Comparison of ENCODE assay signal across 18 cellular contexts in genomic region chr10:29791773-29792172, GRCh38.
"Had no signal": no experiment of that assay in that cellular context is flagged by ENCODE, and none has a peak within 500 bp of the region (broad histone marks: within the 10 kb centered on the region; RNA-seq: fewer than 3 reads in every experiment).

No MANE protein-coding gene starts in this region.

- H3K36me3 ChIP-seq: brain microvascular endothelial cell, gastrocnemius medialis, heart left ventricle, ovary, tibial nerve had no signal

- H3K27me3 ChIP-seq: brain microvascular endothelial cell, gastrocnemius medialis, heart left ventricle, ovary, tibial nerve had no signal

- DNase-seq: activated CD4-positive, alpha-beta T cell treated with anti-CD3 and anti-CD28 coated beads, Interleukin-2, amount 10 ng/mL, durations not matched to agents 7 days and 5 days; activated CD8-positive, alpha-beta T cell treated with anti-CD3 and anti-CD28 coated beads, Interleukin-2, amount 10 ng/mL, durations not matched to agents 7 days and 5 days; activated naive CD4-positive, alpha-beta T cell treated with anti-CD3 and anti-CD28 coated beads for 36 hours; activated T-cell treated with anti-CD3 and anti-CD28 coated beads, Interleukin-2, amount 50 U/mL, for 24 hours; brain microvascular endothelial cell; gastrocnemius medialis; immature natural killer cell; mesenchymal stem cell; mucosa of descending colon; naive thymus-derived CD8-positive, alpha-beta T cell; ovary; stimulated activated CD4-positive, alpha-beta T cell treated with anti-CD3 and anti-CD28 coated beads, Interleukin-4, amount 100 ng/mL, for 4 hours had no signal

- H3K4me1 ChIP-seq: gastrocnemius medialis, tibial nerve had no signal

- H3K27me3 Mint-ChIP-seq: stimulated activated memory B cell treated with anti-CD40 and anti-IgM and Interleukin-4, amounts not matched to agents 10 μg/mL and 1 μg/mL and 100 μg/mL, for 72 hours had no signal

- H3K36me3 Mint-ChIP-seq: immature natural killer cell; stimulated activated memory B cell treated with anti-CD40 and anti-IgM and Interleukin-4, amounts not matched to agents 10 μg/mL and 1 μg/mL and 100 μg/mL, for 72 hours had no signal

- H3K27ac ChIP-seq: brain microvascular endothelial cell, gastrocnemius medialis, ovary, tibial nerve had no signal

- H3K4me3 ChIP-seq: coronary artery, gastrocnemius medialis, heart left ventricle, mucosa of descending colon, ovary, tibial nerve had no signal

- H3K9me3 Mint-ChIP-seq: activated CD4-positive, alpha-beta T cell treated with anti-CD3 and anti-CD28 coated beads, Interleukin-2, amount 10 ng/mL, durations not matched to agents 7 days and 5 days; activated naive CD4-positive, alpha-beta T cell treated with anti-CD3 and anti-CD28 coated beads for 36 hours; activated T-cell treated with anti-CD3 and anti-CD28 coated beads, Interleukin-2, amount 50 U/mL, for 24 hours; T-helper 2 cell treated with Interferon-gamma antibody and Interleukin-4, amounts not matched to agents 5 μg/mL and 100 μg/mL, for 36 hours had no signal

- ATAC-seq: activated CD8-positive, alpha-beta T cell treated with anti-CD3 and anti-CD28 coated beads, Interleukin-2, amount 10 ng/mL, durations not matched to agents 7 days and 5 days; gastrocnemius medialis; heart left ventricle; mucosa of descending colon; naive thymus-derived CD8-positive, alpha-beta T cell; sciatic nerve; stimulated activated memory B cell treated with anti-CD40 and anti-IgM and Interleukin-4, amounts not matched to agents 10 μg/mL and 1 μg/mL and 100 μg/mL, for 72 hours had no signal

- H3K27ac Mint-ChIP-seq: activated CD4-positive, alpha-beta T cell treated with anti-CD3 and anti-CD28 coated beads, Interleukin-2, amount 10 ng/mL, durations not matched to agents 7 days and 5 days; activated CD8-positive, alpha-beta T cell treated with anti-CD3 and anti-CD28 coated beads, Interleukin-2, amount 10 ng/mL, durations not matched to agents 7 days and 5 days; activated naive CD4-positive, alpha-beta T cell treated with anti-CD3 and anti-CD28 coated beads for 36 hours; activated T-cell treated with anti-CD3 and anti-CD28 coated beads, Interleukin-2, amount 50 U/mL, for 24 hours; immature natural killer cell; naive thymus-derived CD8-positive, alpha-beta T cell; stimulated activated memory B cell treated with anti-CD40 and anti-IgM and Interleukin-4, amounts not matched to agents 10 μg/mL and 1 μg/mL and 100 μg/mL, for 72 hours; T-helper 2 cell treated with Interferon-gamma antibody and Interleukin-4, amounts not matched to agents 5 μg/mL and 100 μg/mL, for 36 hours had no signal

- H3K4me1 Mint-ChIP-seq: activated CD4-positive, alpha-beta T cell treated with anti-CD3 and anti-CD28 coated beads, Interleukin-2, amount 10 ng/mL, durations not matched to agents 7 days and 5 days; immature natural killer cell; stimulated activated memory B cell treated with anti-CD40 and anti-IgM and Interleukin-4, amounts not matched to agents 10 μg/mL and 1 μg/mL and 100 μg/mL, for 72 hours had no signal

- H3K4me3 Mint-ChIP-seq: activated CD4-positive, alpha-beta T cell treated with anti-CD3 and anti-CD28 coated beads, Interleukin-2, amount 10 ng/mL, durations not matched to agents 7 days and 5 days; activated CD8-positive, alpha-beta T cell treated with anti-CD3 and anti-CD28 coated beads, Interleukin-2, amount 10 ng/mL, durations not matched to agents 7 days and 5 days; activated naive CD4-positive, alpha-beta T cell treated with anti-CD3 and anti-CD28 coated beads for 36 hours; activated T-cell treated with anti-CD3 and anti-CD28 coated beads, Interleukin-2, amount 50 U/mL, for 24 hours; immature natural killer cell; naive thymus-derived CD8-positive, alpha-beta T cell; stimulated activated memory B cell treated with anti-CD40 and anti-IgM and Interleukin-4, amounts not matched to agents 10 μg/mL and 1 μg/mL and 100 μg/mL, for 72 hours; T-helper 2 cell treated with Interferon-gamma antibody and Interleukin-4, amounts not matched to agents 5 μg/mL and 100 μg/mL, for 36 hours had no signal

- H3K9me3 ChIP-seq: gastrocnemius medialis, mucosa of descending colon, ovary, tibial nerve had no signal
